ENCODE assay signal across 8 cellular contexts in the genomic region with DNA sequence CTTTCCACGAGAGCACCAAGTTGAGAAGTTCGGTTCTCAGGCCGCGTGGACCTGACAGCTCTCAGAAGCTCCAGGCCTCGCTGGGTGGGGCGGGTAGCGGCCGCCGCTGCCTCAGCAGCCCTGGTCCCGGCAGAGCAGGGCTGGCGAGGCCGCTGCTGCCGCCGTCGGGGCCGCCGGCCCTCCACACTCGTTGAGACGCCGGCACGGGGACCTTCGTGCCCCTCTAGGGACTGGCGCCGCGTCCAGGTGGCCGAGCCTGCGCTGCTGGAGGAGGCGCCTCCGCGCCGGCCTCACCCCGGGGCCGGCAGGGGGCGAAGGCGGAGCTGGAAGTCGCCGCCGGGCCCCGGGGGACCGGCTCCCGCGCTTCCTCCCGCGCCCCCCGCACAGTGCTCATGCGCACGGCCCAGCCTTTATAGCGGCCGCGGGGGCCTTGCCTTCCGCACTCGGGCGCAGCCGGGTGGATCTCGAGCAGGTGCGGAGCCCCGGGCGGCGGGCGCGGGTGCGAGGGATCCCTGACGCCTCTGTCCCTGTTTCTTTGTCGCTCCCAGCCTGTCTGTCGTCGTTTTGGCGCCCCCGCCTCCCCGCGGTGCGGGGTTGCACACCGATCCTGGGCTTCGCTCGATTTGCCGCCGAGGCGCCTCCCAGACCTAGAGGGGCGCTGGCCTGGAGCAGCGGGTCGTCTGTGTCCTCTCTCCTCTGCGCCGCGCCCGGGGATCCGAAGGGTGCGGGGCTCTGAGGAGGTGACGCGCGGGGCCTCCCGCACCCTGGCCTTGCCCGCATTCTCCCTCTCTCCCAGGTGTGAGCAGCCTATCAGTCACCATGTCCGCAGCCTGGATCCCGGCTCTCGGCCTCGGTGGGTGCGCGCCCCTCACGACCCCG. TPM values are rescaled to one million over a fixed set of nuclear protein-coding genes. Genes with fewer than 3 reads are reported as not detected.
DNase-seq lines count a peak whose midpoint lies in the region; ATAC-seq and TF ChIP-seq lines count a peak whose summit lies in the region.

Gene COCH (plus strand): TSS at position 440 of the 879 bp plus-strand sequence. CDS start 380 bp downstream, at position 820.

- CTCF ChIA-PET in CD4-positive, alpha-beta T cell (lab: Charles Lee), result no interaction called here

- H3K4me3 ChIP-seq in psoas muscle, result peak within 1 kb of the TSS; percentile 75

- H3K36me3 Mint-ChIP-seq in CD4-positive, alpha-beta T cell (ENCODE audit: low read depth), result no peaks in the 10 kb centered on the region

- POLR2A ChIA-PET in CD4-positive, alpha-beta T cell (lab: Charles Lee), result no interaction called here

- peaks cover 13% of the 10 kb centered on the region for H3K4me1 Mint-ChIP-seq in CD4-positive, alpha-beta T cell (ENCODE audit: low read depth)

- H3K36me3 ChIP-seq in psoas muscle (ENCODE audit: insufficient read depth in 1 of 2, low read depth in 1 of 2), result no peaks in the 10 kb centered on the region

- WGBS in psoas muscle, 3 donors, result 3 to 7% (median 4%) methylated on average over 51 to 99 of the region's 99 CpGs

- TF ChIP-seq CTCF in CD4-positive, alpha-beta T cell (IDR thresholded peaks at IDR 0.05), result peak; percentile 26
- TF ChIP-seq CTCF in psoas muscle (IDR thresholded peaks at IDR 0.05), result peak; percentile 19

- intact Hi-C loops in CD4-positive, alpha-beta T cell (cut with DNase I, micrococcal nuclease), result no loop called here
- intact Hi-C loops in Right ventricle myocardium superior (cut with DNase I) (no loop called here), psoas muscle (cut with DNase I) (no loop called here)

- peak; percentile 82 for TF ChIP-seq POLR2A in GM18951 (IDR thresholded peaks at IDR 0.05; ENCODE audit: extremely low read depth, insufficient read depth, insufficient read length)

- peaks cover 10% of the 10 kb centered on the region for H3K4me1 ChIP-seq in psoas muscle

- H3K9me3 ChIP-seq in CD4-positive, alpha-beta T cell (ENCODE audit: control insufficient read depth, low read length), result no peaks in the 10 kb centered on the region
- H3K9me3 ChIP-seq in psoas muscle, result no peaks in the 10 kb centered on the region

- no peak within 1 kb of the TSS for H3K27ac ChIP-seq in CD4-positive, alpha-beta T cell (ENCODE audit: low read depth, low read length)
- H3K27ac ChIP-seq in psoas muscle, result no peak within 1 kb of the TSS

- in situ Hi-C loops in GM18951 (cut with MboI; ENCODE audit: low sequenced_read_pairs, unreplicated experiment), result no loop called here

- H3K4me3 Mint-ChIP-seq in CD4-positive, alpha-beta T cell, result peak within 1 kb of the TSS; percentile 64

- peaks cover 74% of the 10 kb centered on the region for H3K27me3 Mint-ChIP-seq in CD4-positive, alpha-beta T cell

- no peak within 1 kb of the TSS for H3K27ac Mint-ChIP-seq in CD4-positive, alpha-beta T cell

- DNase-seq in CD4-positive, alpha-beta T cell, result peak in 3 of 10 experiments; percentile 2 to 8 (median 2)
- DNase-seq in NCI-H345 treated with DMSO at 0.1 percent for 48 hours (lab: John Stamatoyannopoulos, UW; ENCODE audit: unreplicated experiment), result peak; percentile 52
- DNase-seq in activated T-cell treated with anti-CD3 and anti-CD28 coated beads, Interleukin-2, amount 50 U/mL, for 48 hours, result peak; percentile 51 to 62
- DNase-seq in Right ventricle myocardium superior, result peak; percentile 50
- DNase-seq in psoas muscle, result peak; percentile 33 to 50
- DNase-seq in COLO829 (ENCODE audit: low spot score), result no peak

- peak; percentile 54 for ATAC-seq in CD4-positive, alpha-beta T cell (ENCODE audit: poor library complexity)
- ATAC-seq in HG03066 (IDR thresholded peaks at IDR 0.05; ENCODE audit: low read depth, unreplicated experiment) (peak; percentile 63), Right ventricle myocardium superior (ENCODE audit: poor library complexity) (peak; percentile 88), psoas muscle (peak; percentile 48 to 76 (median 58))

- H3K9me3 Mint-ChIP-seq in CD4-positive, alpha-beta T cell, result no peaks in the 10 kb centered on the region

- H3K27me3 ChIP-seq in CD4-positive, alpha-beta T cell (ENCODE audit: control insufficient read depth, insufficient read depth, low read length), result peaks cover 58% of the 10 kb centered on the region
- peaks cover 0 to 59% (median 20%) of the 10 kb centered on the region in 3 donors for H3K27me3 ChIP-seq in psoas muscle (ENCODE audit: insufficient read depth in 3 of 3, low read length in 2 of 3)

RNA-seq across cellular contexts. Expression of gene COCH, which starts in this region (rescaled TPM):
- total RNA-seq in CD4-positive, alpha-beta T cell, result not detected
- 0.51 TPM for total RNA-seq in Right ventricle myocardium superior
- 1 to 10 TPM in 1 of 4 donors, under 1 TPM in 3; 0.52 to 1.4 (median 0.88) TPM for total RNA-seq in psoas muscle
- under 1 TPM; 0.32 to 0.38 (median 0.35) TPM for polyA plus RNA-seq in psoas muscle

Comparison
In these comparisons a context has a peak if more than half of its experiments do, and no peak if none do; other contexts are left out.
1. Peak in ATAC-seq in CD4-positive, alpha-beta T cell; RNA of the gene not detected or under 1 TPM.
2. Peak in DNase-seq and ATAC-seq in Right ventricle myocardium superior; RNA of the gene not detected or under 1 TPM.